17 cellular contexts compared by ENCODE assay signal in genomic region chr10:62266611-62267010, GRCh38. TPM values are rescaled to one million over a fixed set of nuclear protein-coding genes. Genes with fewer than 3 reads are reported as not detected.
DNase-seq lines count a peak whose midpoint lies in the region; ATAC-seq and TF ChIP-seq lines count a peak whose summit lies in the region.
"Had no signal": no experiment of that assay in that cellular context is flagged by ENCODE, and none has a peak within 500 bp of the region (broad histone marks: within the 10 kb centered on the region; RNA-seq: fewer than 3 reads in every experiment).

No MANE protein-coding gene starts in this region.

- no peak overlapping the region for H3K27ac Mint-ChIP-seq in H9
- H3K27ac Mint-ChIP-seq: T-helper 17 cell had no signal

- H2BK15ac ChIP-seq in H9 (ENCODE audit: low read depth, low read length): no peak overlapping the region

- ATAC-seq in Panc1: no peak
- ATAC-seq: gastroesophageal sphincter, T-helper 17 cell had no signal

- no peak overlapping the region for H3K18ac ChIP-seq in H9 (ENCODE audit: insufficient read length, low read depth, low read length)

- no peaks in the 10 kb centered on the region for H3K9me3 ChIP-seq in A673 (ENCODE audit: low read depth, low read length, poor library complexity, severe bottlenecking)
- H3K9me3 ChIP-seq in H9 (ENCODE audit: control insufficient read depth, low read depth, low read length): no peaks in the 10 kb centered on the region
- no peaks in the 10 kb centered on the region for H3K9me3 ChIP-seq in Panc1 (ENCODE audit: control insufficient read depth, insufficient read depth, low read depth, low read length)
- H3K9me3 ChIP-seq in iPS-18a (ENCODE audit: control insufficient read depth, low read depth, low read length): no peaks in the 10 kb centered on the region
- no peaks in the 10 kb centered on the region for H3K9me3 ChIP-seq in tibial nerve
- H3K9me3 ChIP-seq: gastroesophageal sphincter had no signal

- TF ChIP-seq POLR2A in tibial nerve (IDR thresholded peaks at IDR 0.05): no peak

- no peak overlapping the region for H4K8ac ChIP-seq in H9 (replicated peaks; ENCODE audit: insufficient read length, low read depth, low read length)

- H3K36me3 ChIP-seq in A673 (ENCODE audit: insufficient read depth, low read length, poor library complexity, severe bottlenecking): peaks cover 14% of the 10 kb centered on the region
- peaks cover 14% of the 10 kb centered on the region for H3K36me3 ChIP-seq in Panc1 (ENCODE audit: control insufficient read depth, insufficient read depth, low read length)
- H3K36me3 ChIP-seq in iPS-18a (ENCODE audit: control insufficient read depth, low read depth, low read length): peaks cover 15% of the 10 kb centered on the region
- H3K36me3 ChIP-seq in tibial nerve: no peaks in the 10 kb centered on the region
- H3K36me3 ChIP-seq: gastroesophageal sphincter had no signal

- no peak for TF ChIP-seq CTCF in A673 (conservative IDR thresholded peaks at IDR 0.05; ENCODE audit: low read depth, low read length)
- TF ChIP-seq CTCF in H9 (conservative IDR thresholded peaks at IDR 0.05): no peak
- TF ChIP-seq CTCF in Panc1 (IDR thresholded peaks at IDR 0.05): no peak
- TF ChIP-seq CTCF in tibial nerve (IDR thresholded peaks at IDR 0.05): no peak

- intact Hi-C loops in A673 (cut with micrococcal nuclease; ENCODE audit: unreplicated experiment) (loop anchor here (5.0 to 10.0 kb wide), 2 partner anchors 156 to 548 kb away; partner anchors contain the start of gene EGR2), Panc1 (cut with micrococcal nuclease; ENCODE audit: unreplicated experiment) (loop anchor here (10.0 kb wide), 2 partner anchors 362 to 548 kb away; partner anchors contain the start of genes ARID5B and EGR2)

- peak overlapping the region; percentile 21 for H3K4me2 ChIP-seq in H9 (ENCODE audit: insufficient read depth, insufficient read length, low read length)

- TF ChIP-seq EP300 in tibial nerve (IDR thresholded peaks at IDR 0.05): no peak

- WGBS in H9 (ENCODE audit: extremely low coverage, insufficient read length, low lambda C conversion rate): no CpG with 5 or more reads among the region's 3 CpGs
- WGBS in tibial nerve, 2 donors: 82 to 83% methylated on average over 3 of the region's 3 CpGs

- no peak overlapping the region for H2AFZ ChIP-seq in H9 (ENCODE audit: low read length)
- H2AFZ ChIP-seq: parathyroid adenoma had no signal

- peaks cover 33 to 35% of the 10 kb centered on the region in 2 experiments for H3K4me1 Mint-ChIP-seq in H9

- no peaks in the 10 kb centered on the region for H3K27me3 ChIP-seq in A673 (replicated peaks; ENCODE audit: insufficient read depth, low read depth, low read length, poor library complexity)
- H3K27me3 ChIP-seq in H9 (ENCODE audit: insufficient read depth, low read length): no peaks in the 10 kb centered on the region
- H3K27me3 ChIP-seq in Panc1 (ENCODE audit: control insufficient read depth, insufficient read depth, low read length): no peaks in the 10 kb centered on the region
- peaks cover 10% of the 10 kb centered on the region for H3K27me3 ChIP-seq in iPS-18a (ENCODE audit: control insufficient read depth, insufficient read depth, low read length)
- peaks cover 0 to under 1% of the 10 kb centered on the region in 2 donors for H3K27me3 ChIP-seq in tibial nerve

- peaks cover 5% of the 10 kb centered on the region for H3K79me1 ChIP-seq in H9 (ENCODE audit: insufficient read depth, low read depth, low read length, poor library complexity, severe bottlenecking)

- POLR2A ChIA-PET in A673 (lab: Charles Lee; ENCODE audit: low non-redundant PET): no interaction called here
- POLR2A ChIA-PET in Panc1 (lab: Charles Lee): no interaction called here

- H3K9ac ChIP-seq in H9 (ENCODE audit: extremely low read depth, insufficient read length, low read length) (no peak overlapping the region), iPS-18a (ENCODE audit: low read length) (no peak overlapping the region)
- H3K9ac ChIP-seq: parathyroid adenoma had no signal

- H4K20me1 ChIP-seq in H9 (ENCODE audit: control insufficient read depth, insufficient read depth, insufficient read length): no peaks in the 10 kb centered on the region

- H2BK5ac ChIP-seq in H9 (ENCODE audit: insufficient read length, low read length): no peak overlapping the region

- peak overlapping the region; percentile 91 for H3K4me3 ChIP-seq in A673 (ENCODE audit: low read depth, low read length, poor library complexity, severe bottlenecking)
- H3K4me3 ChIP-seq in Panc1 (ENCODE audit: low read depth in 2 of 2, low read length in 2 of 2): peak overlapping the region; percentile 77 to 98
- H3K4me3 ChIP-seq in iPS-18a (ENCODE audit: low read length): peak overlapping the region; percentile 97
- no peak overlapping the region for H3K4me3 ChIP-seq in tibial nerve
- H3K4me3 ChIP-seq: gastroesophageal sphincter had no signal

- no peak overlapping the region for H4K91ac ChIP-seq in H9 (ENCODE audit: insufficient read length, low read depth, low read length)

- no peak overlapping the region for H2BK20ac ChIP-seq in H9 (ENCODE audit: low read depth, low read length, poor library complexity, severe bottlenecking)

- no peak for DNase-seq in A673 (ENCODE audit: low spot score)
- DNase-seq in H9: no peak
- no peak for DNase-seq in Panc1 (ENCODE audit: low read depth, low spot score)
- no peak for DNase-seq in activated naive CD4-positive, alpha-beta T cell (lab: John Stamatoyannopoulos, UW)
- no peak for DNase-seq in tibial nerve (ENCODE audit: low spot score in 2 of 2)
- DNase-seq in NCI-H2227 (lab: John Stamatoyannopoulos, UW; ENCODE audit: unreplicated experiment): no peak
- DNase-seq in NCI-H1092 (lab: John Stamatoyannopoulos, UW): no peak
- DNase-seq: activated CD4-positive, alpha-beta T cell treated with anti-CD3 and anti-CD28 coated beads, Interleukin-2, amount 50 U/mL, for 48 hours; DMS153; effector CD8-positive, alpha-beta T cell; Kasumi-1; midbrain; NCI-H2081; T-helper 17 cell had no signal

- H3K4me1 ChIP-seq in A673 (ENCODE audit: insufficient read depth, low read length, poor library complexity, severe bottlenecking): peaks cover 37% of the 10 kb centered on the region
- H3K4me1 ChIP-seq in H9 (ENCODE audit: insufficient read depth, low read length): peaks cover 7% of the 10 kb centered on the region; the same call in 1 of the 2 replicates
- peaks cover 54% of the 10 kb centered on the region for H3K4me1 ChIP-seq in Panc1 (ENCODE audit: control insufficient read depth, insufficient read depth, low read length)
- peaks cover 33% of the 10 kb centered on the region for H3K4me1 ChIP-seq in iPS-18a (ENCODE audit: control insufficient read depth, low read depth, low read length)
- peaks cover 0 to 17% (median 5%) of the 10 kb centered on the region in 4 donors for H3K4me1 ChIP-seq in tibial nerve
- H3K4me1 ChIP-seq: parathyroid adenoma had no signal

- no peak overlapping the region for H3K56ac ChIP-seq in H9 (ENCODE audit: insufficient read length, low read depth, low read length)

- H3K27ac ChIP-seq in A673 (ENCODE audit: low read depth, low read length, poor library complexity, severe bottlenecking) (no peak overlapping the region), H9 (ENCODE audit: insufficient read length, low read depth, low read length) (no peak overlapping the region), Panc1 (ENCODE audit: low read length) (peak overlapping the region; percentile 92), iPS-18a (ENCODE audit: low read length) (no peak overlapping the region), tibial nerve (no peak overlapping the region)
- H3K27ac ChIP-seq: gastroesophageal sphincter, parathyroid adenoma had no signal

- H3K9me3 Mint-ChIP-seq in H9: no peaks in the 10 kb centered on the region

- no TSS peak for BruUV-seq in A673 (replicated peaks; lab: Mats Ljungman, UMichigan)
- no TSS peak for BruUV-seq in Panc1 (replicated peaks; lab: Mats Ljungman, UMichigan)

- H3K27me3 Mint-ChIP-seq in H9 (ENCODE audit: low read depth): peaks cover 12% of the 10 kb centered on the region

- no peak overlapping the region for H3T11ph ChIP-seq in H9 (ENCODE audit: low read length)

- H3K36me3 Mint-ChIP-seq in H9 (ENCODE audit: insufficient read depth in 1 of 3, low read depth in 3 of 3): peaks cover 2 to 7% (median 3%) of the 10 kb centered on the region in 3 experiments; a peak in 5 of 7 replicates

- in situ Hi-C loops in Panc1 (cut with HindIII; ENCODE audit: low pct_unique_long_range_greater_than_20kb, low sequenced_read_pairs): loop anchor here (25.0 kb wide), 1 partner anchor 121 kb away; no protein-coding TSS in a partner anchor

- H2BK12ac ChIP-seq in H9 (ENCODE audit: insufficient read length, low read depth, low read length): no peak overlapping the region

- H3K4me3 Mint-ChIP-seq in H9: peak overlapping the region; percentile 90 to 96; a peak in 4 of 5 replicates
- H3K4me3 Mint-ChIP-seq: T-helper 17 cell had no signal

- no peaks in the 10 kb centered on the region for H3K23me2 ChIP-seq in H9 (ENCODE audit: insufficient read length, low read depth, low read length, poor library complexity, severe bottlenecking)

- no peak overlapping the region for H2AK5ac ChIP-seq in H9 (ENCODE audit: insufficient read length, low read length)

- H3K4ac ChIP-seq in H9 (ENCODE audit: low read depth, low read length): no peak overlapping the region

- H2BK120ac ChIP-seq in H9 (ENCODE audit: low read depth, low read length, poor library complexity, severe bottlenecking): no peak overlapping the region

- CTCF ChIA-PET in A673 (lab: Charles Lee): no interaction called here
- CTCF ChIA-PET in Panc1 (lab: Charles Lee): interaction anchor here (1.4 kb wide), 1 partner anchor 121 kb away, joined by 4 read pairs; no protein-coding TSS in a partner anchor

- peaks cover 6% of the 10 kb centered on the region; the same call in 1 of the 2 replicates for H3K79me2 ChIP-seq in H9 (ENCODE audit: insufficient read depth, low read length)
- H3K79me2 ChIP-seq: parathyroid adenoma had no signal

- H3K23ac ChIP-seq in H9 (ENCODE audit: insufficient read length, low read depth, low read length): no peak overlapping the region

- H4K5ac ChIP-seq in H9 (ENCODE audit: insufficient read length, low read depth, low read length): no peak overlapping the region

- H3K14ac ChIP-seq in H9 (ENCODE audit: insufficient read depth, low read length): no peak overlapping the region

RNA-seq across cellular contexts. Expression of gene RTKN2, which starts 2.0 kb away (rescaled TPM):
- 21.9 and 22.3 TPM in 2 replicates for total RNA-seq in A673 (2021)
- total RNA-seq in H9 (2021): 14.4 and 14.5 TPM in 2 replicates
- total RNA-seq in Panc1 (2021; ENCODE audit: unreplicated experiment): 21.3 TPM
- 4.0 TPM for polyA plus RNA-seq in Panc1 (2012; ENCODE audit: insufficient read length)
- under 1 TPM in 1 of 4 donors, not detected in 3; 0.30 TPM for total RNA-seq in tibial nerve
- total RNA-seq: gastroesophageal sphincter had no signal

Comparison
In these comparisons a context has a peak if more than half of its experiments do, and no peak if none do; other contexts are left out.
1. H3K4me3 ChIP-seq: peak in A673 (single experiment), Panc1 (2 of 2) and iPS-18a (single experiment); none in tibial nerve (0 of 4).
2. RNA of gene RTKN2, which starts 2.0 kb away (total RNA-seq): 21.9 to 22.3 TPM in A673, 21.3 TPM in Panc1 (single experiment) and 14.4 to 14.5 TPM in H9; 0.30 TPM in tibial nerve; every median in the first group is over 10 times any median in the second.